ENCODE assay signal across 21 cellular contexts in the genomic region with DNA sequence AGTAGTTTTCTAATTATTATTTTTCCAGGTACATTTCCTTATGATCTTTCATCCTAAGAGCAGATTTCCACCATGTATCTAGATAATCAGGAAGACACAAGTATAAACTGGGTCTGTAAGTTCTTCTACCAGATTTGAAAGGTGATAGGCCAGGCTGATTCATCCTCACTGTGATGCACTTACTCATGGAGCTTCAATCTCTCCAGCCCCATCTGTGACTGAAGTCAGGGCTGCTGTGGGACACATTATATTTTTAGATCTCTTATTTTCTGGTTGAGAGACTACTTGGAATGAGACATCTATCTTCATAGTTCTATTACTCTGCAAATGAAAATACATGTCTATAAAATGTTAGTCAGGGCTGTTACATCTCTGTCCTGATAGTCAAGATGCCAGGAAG.
DNase-seq lines count a peak whose midpoint lies in the region; ATAC-seq and TF ChIP-seq lines count a peak whose summit lies in the region.
"Had no signal": no experiment of that assay in that cellular context is flagged by ENCODE, and none has a peak within 500 bp of the region (broad histone marks: within the 10 kb centered on the region; RNA-seq: fewer than 3 reads in every experiment).

No MANE protein-coding gene starts in this region.

- no peak overlapping the region for H4K12ac ChIP-seq in trophoblast cell (ENCODE audit: low read depth, low read length)

- no peak overlapping the region for H3K18ac ChIP-seq in trophoblast cell (ENCODE audit: low read length)

- no peak overlapping the region for H2BK120ac ChIP-seq in trophoblast cell (ENCODE audit: insufficient read depth, low read length, poor library complexity)

- H3K4me1 ChIP-seq in RWPE2 (ENCODE audit: insufficient read depth, poor library complexity, severe bottlenecking) (no peaks in the 10 kb centered on the region), trophoblast cell (ENCODE audit: control insufficient read depth in 1 of 2, insufficient read depth in 2 of 2, low read length in 2 of 2) (no peaks in the 10 kb centered on the region)
- H3K4me1 ChIP-seq: testis had no signal

- no peak overlapping the region for H3K23ac ChIP-seq in trophoblast cell (ENCODE audit: low read length)

- H4K91ac ChIP-seq in trophoblast cell (ENCODE audit: low read depth, low read length): no peak overlapping the region

- no peaks in the 10 kb centered on the region for H3K79me2 ChIP-seq in trophoblast cell (ENCODE audit: control insufficient read depth, insufficient read depth, low read length, poor library complexity)

- no peak overlapping the region for H3K4me3 ChIP-seq in RWPE2 (ENCODE audit: severe bottlenecking)
- no peak overlapping the region for H3K4me3 ChIP-seq in trophoblast cell (ENCODE audit: low read depth, low read length)
- H3K4me3 ChIP-seq: coronary artery, testis had no signal

- no peak overlapping the region for H4K8ac ChIP-seq in trophoblast cell (ENCODE audit: low read depth, low read length)

- TF ChIP-seq CTCF in RWPE2 (IDR thresholded peaks at IDR 0.05; ENCODE audit: poor library complexity, severe bottlenecking): no peak

- no peak overlapping the region for H3K4me2 ChIP-seq in trophoblast cell (ENCODE audit: low read length)

- H3K14ac ChIP-seq in trophoblast cell (ENCODE audit: low read length): no peak overlapping the region

- H2BK5ac ChIP-seq in trophoblast cell (ENCODE audit: low read depth, low read length, poor library complexity): no peak overlapping the region

- H2AK5ac ChIP-seq in trophoblast cell (ENCODE audit: low read length): no peak overlapping the region

- ATAC-seq in RWPE2 (ENCODE audit: low read depth) (peak; percentile 64; the same call in 1 of the 3 replicates), HG03196 (IDR thresholded peaks at IDR 0.05; ENCODE audit: unreplicated experiment) (no peak)
- ATAC-seq: activated CD4-positive, alpha-beta T cell treated with anti-CD3 and anti-CD28 coated beads for 36 hours; activated CD8-positive, alpha-beta memory T cell treated with anti-CD3 and anti-CD28 coated beads, Interleukin-2, amount 10 ng/mL, durations not matched to agents 7 days and 5 days; CD8-positive, alpha-beta T cell; left colon; natural killer cell; Right ventricle myocardium inferior; sciatic nerve had no signal

- H3K4ac ChIP-seq in trophoblast cell (ENCODE audit: low read depth, low read length): no peak overlapping the region

- H3K36me3 ChIP-seq in RWPE2 (ENCODE audit: low read depth) (no peaks in the 10 kb centered on the region), trophoblast cell (ENCODE audit: control insufficient read depth in 1 of 2, insufficient read depth in 2 of 2, low read length in 2 of 2) (no peaks in the 10 kb centered on the region)

- H3K9ac ChIP-seq in trophoblast cell (ENCODE audit: low read length): no peak overlapping the region

- no peaks in the 10 kb centered on the region for H3K79me1 ChIP-seq in trophoblast cell (ENCODE audit: low read length)

- DNase-seq in GM03348 (ENCODE audit: low spot score): peak; percentile 25
- no peak for DNase-seq in RWPE2 (ENCODE audit: low spot score)
- DNase-seq in epithelial cell of prostate (ENCODE audit: low read depth, low spot score): peak; percentile 14
- peak; percentile 14 to 29 for DNase-seq in trophoblast cell
- DNase-seq in activated CD8-positive, alpha-beta memory T cell treated with anti-CD3 and anti-CD28 coated beads for 24 hours: no peak
- no peak for DNase-seq in T1000 (lab: John Stamatoyannopoulos, UW)
- DNase-seq: activated CD4-positive, alpha-beta T cell treated with anti-CD3 and anti-CD28 coated beads for 36 hours; activated CD8-positive, alpha-beta memory T cell treated with anti-CD3 and anti-CD28 coated beads, Interleukin-2, amount 10 ng/mL, durations not matched to agents 7 days and 5 days; CD8-positive, alpha-beta T cell; GOT3; Karpas-422; left colon; natural killer cell; NCI-H1092 treated with DMSO at 0.1 percent for 48 hours; NCI-H2081 treated with DMSO at 0.1 percent for 48 hours; NCI-H524 treated with DMSO at 0.1 percent for 48 hours; testis had no signal

- H3K27me3 ChIP-seq in RWPE2 (ENCODE audit: insufficient read depth, poor library complexity, severe bottlenecking) (no peaks in the 10 kb centered on the region), trophoblast cell (ENCODE audit: insufficient read depth, low read length) (no peaks in the 10 kb centered on the region)
- H3K27me3 ChIP-seq: testis had no signal

- no peak overlapping the region for H2BK12ac ChIP-seq in trophoblast cell (ENCODE audit: low read length)

- H2AFZ ChIP-seq in trophoblast cell (ENCODE audit: insufficient read depth, low read length, poor library complexity): no peak overlapping the region

- H3K9me3 ChIP-seq in RWPE2 (ENCODE audit: severe bottlenecking) (no peaks in the 10 kb centered on the region), trophoblast cell (ENCODE audit: insufficient read depth, low read depth, low read length) (no peaks in the 10 kb centered on the region)
- H3K9me3 ChIP-seq: testis had no signal

- H3K27ac ChIP-seq in RWPE2 (ENCODE audit: poor library complexity, severe bottlenecking) (no peak overlapping the region), epithelial cell of prostate (no peak overlapping the region), trophoblast cell (ENCODE audit: low read depth, low read length) (no peak overlapping the region)
- H3K27ac ChIP-seq: coronary artery, testis had no signal

Comparison
In these comparisons a context has a peak if more than half of its experiments do, and no peak if none do; other contexts are left out.
1. DNase-seq: peak in GM03348 (single experiment), epithelial cell of prostate (single experiment) and trophoblast cell (2 of 2); none in RWPE2 (single experiment), activated CD8-positive, alpha-beta memory T cell treated with anti-CD3 and anti-CD28 coated beads for 24 hours (single experiment) and T1000 (single experiment).